Comparison of ENCODE assay signal across 11 cellular contexts in genomic region chr9:131670247-131670681, GRCh38.
DNase-seq lines count a peak whose midpoint lies in the region; ATAC-seq and TF ChIP-seq lines count a peak whose summit lies in the region.
"Had no signal": no experiment of that assay in that cellular context is flagged by ENCODE, and none has a peak within 500 bp of the region (broad histone marks: within the 10 kb centered on the region; RNA-seq: fewer than 3 reads in every experiment).

No MANE protein-coding gene starts in this region.

- no peak overlapping the region for H4K91ac ChIP-seq in trophoblast cell (ENCODE audit: low read depth, low read length)

- no peak overlapping the region for H2BK5ac ChIP-seq in trophoblast cell (ENCODE audit: low read depth, low read length, poor library complexity)

- peaks cover 0 to 2% of the 10 kb centered on the region in 2 experiments for H3K36me3 ChIP-seq in trophoblast cell (ENCODE audit: control insufficient read depth in 1 of 2, insufficient read depth in 2 of 2, low read length in 2 of 2)

- no peak overlapping the region for H3K9ac ChIP-seq in trophoblast cell (ENCODE audit: low read length)

- no CpG with 5 or more reads among the region's 9 CpGs for WGBS in trophoblast cell (ENCODE audit: extremely low coverage, insufficient coverage, insufficient read length)

- H3K14ac ChIP-seq in trophoblast cell (ENCODE audit: low read length) = peak overlapping the region; percentile 10

- peak in 2 of 10 experiments; percentile 33 to 34 for DNase-seq in CD4-positive, alpha-beta T cell
- DNase-seq in T-helper 17 cell (peak in 1 of 3 donors; percentile 15), Right ventricle myocardium superior (peak; percentile 79), trophoblast cell (no peak), GF-D8 (lab: John Stamatoyannopoulos, UW) (no peak), SKM-1 treated with dmso at 0.1 percent for 144 hours (lab: John Stamatoyannopoulos, UW; ENCODE audit: unreplicated experiment) (no peak)
- DNase-seq: activated CD4-positive, CD25-positive, alpha-beta regulatory T cell; NCI-H82 had no signal

- H2AFZ ChIP-seq in trophoblast cell (ENCODE audit: insufficient read depth, low read length, poor library complexity) = no peak overlapping the region

- POLR2A ChIA-PET in CD4-positive, alpha-beta T cell (lab: Charles Lee) = no interaction called here

- H3K23ac ChIP-seq in trophoblast cell (ENCODE audit: low read length) = no peak overlapping the region

- H3K18ac ChIP-seq in trophoblast cell (ENCODE audit: low read length) = no peak overlapping the region

- peaks cover 20% of the 10 kb centered on the region for H3K79me2 ChIP-seq in trophoblast cell (ENCODE audit: control insufficient read depth, insufficient read depth, low read length, poor library complexity)

- H4K8ac ChIP-seq in trophoblast cell (ENCODE audit: low read depth, low read length) = peak overlapping the region; percentile 24

- H3K4me3 ChIP-seq in trophoblast cell (ENCODE audit: low read depth, low read length) = no peak overlapping the region

- no peaks in the 10 kb centered on the region for H3K9me3 ChIP-seq in CD4-positive, alpha-beta T cell (ENCODE audit: control insufficient read depth, low read length)
- no peaks in the 10 kb centered on the region for H3K9me3 ChIP-seq in T-helper 17 cell (ENCODE audit: control insufficient read depth, low read length, poor library complexity, severe bottlenecking)
- no peaks in the 10 kb centered on the region for H3K9me3 ChIP-seq in trophoblast cell (ENCODE audit: insufficient read depth, low read depth, low read length)

- H3K36me3 Mint-ChIP-seq in CD4-positive, alpha-beta T cell (ENCODE audit: low read depth) = no peaks in the 10 kb centered on the region
- no peaks in the 10 kb centered on the region for H3K36me3 Mint-ChIP-seq in T-helper 17 cell (ENCODE audit: low read depth)

- H2AK5ac ChIP-seq in trophoblast cell (ENCODE audit: low read length) = no peak overlapping the region

- no peaks in the 10 kb centered on the region for H3K9me3 Mint-ChIP-seq in CD4-positive, alpha-beta T cell

- peak overlapping the region; percentile 96 for H3K27ac Mint-ChIP-seq in CD4-positive, alpha-beta T cell
- H3K27ac Mint-ChIP-seq in T-helper 17 cell = peak overlapping the region; percentile 100

- CTCF ChIA-PET in CD4-positive, alpha-beta T cell (lab: Charles Lee) = interaction anchor here (2.1 to 4.7 kb wide), 4 partner anchors 7 to 79 kb away, joined by 8 to 20 read pairs (median 13); partner anchors contain the start of gene RAPGEF1

- peak overlapping the region; percentile 30 for H3K4me3 Mint-ChIP-seq in CD4-positive, alpha-beta T cell
- H3K4me3 Mint-ChIP-seq in T-helper 17 cell = peak overlapping the region; percentile 87

- H3K4me1 Mint-ChIP-seq in CD4-positive, alpha-beta T cell (ENCODE audit: low read depth) = peaks cover 96% of the 10 kb centered on the region
- peaks cover 74% of the 10 kb centered on the region for H3K4me1 Mint-ChIP-seq in T-helper 17 cell

- peak overlapping the region; percentile 89 for H3K27ac ChIP-seq in CD4-positive, alpha-beta T cell (ENCODE audit: low read depth, low read length)
- peak overlapping the region; percentile 43 for H3K27ac ChIP-seq in trophoblast cell (ENCODE audit: low read depth, low read length)
- H3K27ac ChIP-seq: HL-60 had no signal

- peak overlapping the region; percentile 15 for H2BK120ac ChIP-seq in trophoblast cell (ENCODE audit: insufficient read depth, low read length, poor library complexity)

- peak overlapping the region; percentile 21 for H2BK12ac ChIP-seq in trophoblast cell (ENCODE audit: low read length)

- H3K4me2 ChIP-seq in trophoblast cell (ENCODE audit: low read length) = no peak overlapping the region

- peaks cover 60 to 73% of the 10 kb centered on the region in 2 experiments for H3K4me1 ChIP-seq in trophoblast cell (ENCODE audit: control insufficient read depth in 1 of 2, insufficient read depth in 2 of 2, low read length in 2 of 2)

- no peaks in the 10 kb centered on the region for H3K27me3 Mint-ChIP-seq in CD4-positive, alpha-beta T cell
- H3K27me3 Mint-ChIP-seq in T-helper 17 cell = no peaks in the 10 kb centered on the region

- no peaks in the 10 kb centered on the region for H3K27me3 ChIP-seq in CD4-positive, alpha-beta T cell (ENCODE audit: control insufficient read depth, insufficient read depth, low read length)
- H3K27me3 ChIP-seq in trophoblast cell (ENCODE audit: insufficient read depth, low read length) = no peaks in the 10 kb centered on the region

- peaks cover 34% of the 10 kb centered on the region for H3K79me1 ChIP-seq in trophoblast cell (ENCODE audit: low read length)

- TF ChIP-seq CTCF in CD4-positive, alpha-beta T cell (IDR thresholded peaks at IDR 0.05) = no peak

- H4K12ac ChIP-seq in trophoblast cell (ENCODE audit: low read depth, low read length) = no peak overlapping the region

- ATAC-seq in CD4-positive, alpha-beta T cell (ENCODE audit: poor library complexity) = peak; percentile 3
- ATAC-seq in T-helper 17 cell = peak; percentile 10
- ATAC-seq in Right ventricle myocardium superior (ENCODE audit: poor library complexity) = peak; percentile 48
- no peak for ATAC-seq in GM18868 (IDR thresholded peaks at IDR 0.05; ENCODE audit: unreplicated experiment)
- no peak for ATAC-seq in GM21360 (IDR thresholded peaks at IDR 0.05; ENCODE audit: unreplicated experiment)

- H3K4ac ChIP-seq in trophoblast cell (ENCODE audit: low read depth, low read length) = peak overlapping the region; percentile 37

- intact Hi-C loops in CD4-positive, alpha-beta T cell (cut with DNase I, micrococcal nuclease) = no loop called here
- intact Hi-C loops in Right ventricle myocardium superior (cut with DNase I) = no loop called here

Comparison
In these comparisons a context has a peak if more than half of its experiments do, and no peak if none do; other contexts are left out.
1. ATAC-seq: peak in CD4-positive, alpha-beta T cell (single experiment), T-helper 17 cell (single experiment) and Right ventricle myocardium superior (single experiment); none in GM18868 (single experiment) and GM21360 (single experiment).